8 cellular contexts compared by ENCODE assay signal in the genomic region with DNA sequence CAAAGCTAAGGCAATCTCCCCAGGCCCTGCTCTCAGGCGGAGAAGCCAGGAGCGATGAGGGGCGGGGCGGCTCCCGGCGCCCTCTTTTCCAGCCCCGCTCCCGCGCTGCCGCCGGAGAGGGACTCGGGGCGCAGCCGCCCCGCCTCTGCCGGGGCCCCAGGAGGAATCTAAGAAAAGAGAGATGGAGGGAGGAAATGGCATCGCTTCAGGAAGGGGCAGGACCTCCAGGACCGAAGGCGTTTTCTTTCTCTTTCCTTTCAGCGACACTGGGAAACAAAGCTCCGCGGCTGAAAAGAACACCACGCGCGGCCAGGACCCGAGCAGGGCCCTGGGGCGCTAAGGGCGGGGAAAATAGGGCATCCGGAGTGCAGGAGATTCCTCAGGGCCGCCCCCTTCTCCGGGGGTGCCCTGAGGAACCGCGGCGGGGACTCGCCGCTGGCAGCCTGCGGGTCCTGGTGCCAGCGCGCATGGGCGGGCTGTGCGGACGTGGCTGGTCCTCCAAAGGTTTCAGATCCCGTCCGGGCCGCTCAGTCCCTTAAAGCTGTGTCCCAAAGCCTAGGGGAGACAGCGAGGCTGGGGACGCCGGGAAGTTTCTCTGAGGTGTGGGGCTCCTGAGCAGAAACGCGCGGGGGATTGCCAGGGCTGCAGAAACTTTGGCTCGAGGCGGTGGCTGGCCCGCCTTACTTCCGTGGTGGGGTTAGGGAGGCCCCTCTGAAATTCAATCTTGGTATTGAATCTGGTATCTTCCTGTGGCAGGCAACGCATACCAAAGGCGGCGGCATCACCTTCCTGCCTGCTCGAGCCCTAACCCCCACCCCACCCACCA. TPM values are rescaled to one million over a fixed set of nuclear protein-coding genes. Genes with fewer than 3 reads are reported as not detected.
A peak's percentile ranks its signal among the peaks of the same experiment; 100 is the strongest.
DNase-seq lines count a peak whose midpoint lies in the region; ATAC-seq and TF ChIP-seq lines count a peak whose summit lies in the region.

No MANE protein-coding gene starts in this region.

- H3K27me3 Mint-ChIP-seq in activated CD4-positive, alpha-beta T cell treated with anti-CD3 and anti-CD28 coated beads, Interleukin-2, amount 10 ng/mL, durations not matched to agents 7 days and 5 days: peaks cover 79% of the 10 kb centered on the region
- H3K27me3 Mint-ChIP-seq in glutamatergic neuron (ENCODE audit: unreplicated experiment): peaks cover 30% of the 10 kb centered on the region

- TF ChIP-seq CTCF in VCaP (conservative IDR thresholded peaks at IDR 0.05): no peak
- TF ChIP-seq CTCF in glutamatergic neuron (IDR thresholded peaks at IDR 0.05; ENCODE audit: partially characterized antibody, unreplicated experiment): no peak
- TF ChIP-seq CTCF in retinal pigment epithelial cell (conservative IDR thresholded peaks at IDR 0.05; ENCODE audit: low read depth, low read length): no peak

- peaks cover 2% of the 10 kb centered on the region for H3K36me3 Mint-ChIP-seq in activated CD4-positive, alpha-beta T cell treated with anti-CD3 and anti-CD28 coated beads, Interleukin-2, amount 10 ng/mL, durations not matched to agents 7 days and 5 days (ENCODE audit: low read depth)
- no peaks in the 10 kb centered on the region for H3K36me3 Mint-ChIP-seq in glutamatergic neuron (ENCODE audit: unreplicated experiment)

- peaks cover 2% of the 10 kb centered on the region for H3K9me3 Mint-ChIP-seq in activated CD4-positive, alpha-beta T cell treated with anti-CD3 and anti-CD28 coated beads, Interleukin-2, amount 10 ng/mL, durations not matched to agents 7 days and 5 days
- H3K9me3 Mint-ChIP-seq in glutamatergic neuron (ENCODE audit: unreplicated experiment): peaks cover 3% of the 10 kb centered on the region

- no peak for ATAC-seq in GM19452 (IDR thresholded peaks at IDR 0.05; ENCODE audit: unreplicated experiment)
- no peak for ATAC-seq in HG02571 (IDR thresholded peaks at IDR 0.05; ENCODE audit: unreplicated experiment)

- H3K4me1 Mint-ChIP-seq in activated CD4-positive, alpha-beta T cell treated with anti-CD3 and anti-CD28 coated beads, Interleukin-2, amount 10 ng/mL, durations not matched to agents 7 days and 5 days: peaks cover 16% of the 10 kb centered on the region
- peaks cover 4% of the 10 kb centered on the region for H3K4me1 Mint-ChIP-seq in glutamatergic neuron (ENCODE audit: low read depth, unreplicated experiment)

- peak overlapping the region; percentile 58 for H3K4me3 ChIP-seq in retinal pigment epithelial cell (ENCODE audit: low read length)

- POLR2A ChIA-PET in activated CD4-positive, alpha-beta T cell treated with anti-CD3 and anti-CD28 coated beads, Interleukin-2, amount 10 ng/mL, durations not matched to agents 7 days and 5 days (lab: Charles Lee): interaction anchor here (0.6 kb wide), 1 partner anchor 26 kb away, joined by 3 read pairs; no protein-coding TSS in a partner anchor

- no peak for DNase-seq in activated CD4-positive, alpha-beta T cell treated with anti-CD3 and anti-CD28 coated beads, Interleukin-2, amount 10 ng/mL, durations not matched to agents 7 days and 5 days
- no peak for DNase-seq in activated CD4-positive, alpha-beta T cell treated with anti-CD3 and anti-CD28 coated beads, Interleukin-2, amount 50 U/mL, for 1 hour
- DNase-seq in glutamatergic neuron: peak; percentile 48
- DNase-seq in retinal pigment epithelial cell (ENCODE audit: low read depth): no peak
- DNase-seq in effector CD8-positive, alpha-beta T cell (lab: John Stamatoyannopoulos, UW): no peak

- peak overlapping the region; percentile 76 for H3K4me3 Mint-ChIP-seq in activated CD4-positive, alpha-beta T cell treated with anti-CD3 and anti-CD28 coated beads, Interleukin-2, amount 10 ng/mL, durations not matched to agents 7 days and 5 days
- H3K4me3 Mint-ChIP-seq in glutamatergic neuron (ENCODE audit: unreplicated experiment): peak overlapping the region; percentile 90

- CTCF ChIA-PET in activated CD4-positive, alpha-beta T cell treated with anti-CD3 and anti-CD28 coated beads, Interleukin-2, amount 10 ng/mL, durations not matched to agents 7 days and 5 days (lab: Charles Lee): interaction anchor here (1.0 kb wide), 1 partner anchor 38 kb away, joined by 3 read pairs; no protein-coding TSS in a partner anchor

- peak overlapping the region; percentile 87 for H3K27ac ChIP-seq in VCaP

- no peak overlapping the region for H3K27ac Mint-ChIP-seq in activated CD4-positive, alpha-beta T cell treated with anti-CD3 and anti-CD28 coated beads, Interleukin-2, amount 10 ng/mL, durations not matched to agents 7 days and 5 days
- no peak overlapping the region for H3K27ac Mint-ChIP-seq in glutamatergic neuron (ENCODE audit: unreplicated experiment)

RNA-seq across cellular contexts. Expression of gene BSX, which starts 2.8 kb away (rescaled TPM):
- total RNA-seq in activated CD4-positive, alpha-beta T cell treated with anti-CD3 and anti-CD28 coated beads, Interleukin-2, amount 10 ng/mL, durations not matched to agents 7 days and 5 days: not detected
- total RNA-seq in glutamatergic neuron (ENCODE audit: unreplicated experiment): not detected
